In the genomic region with DNA sequence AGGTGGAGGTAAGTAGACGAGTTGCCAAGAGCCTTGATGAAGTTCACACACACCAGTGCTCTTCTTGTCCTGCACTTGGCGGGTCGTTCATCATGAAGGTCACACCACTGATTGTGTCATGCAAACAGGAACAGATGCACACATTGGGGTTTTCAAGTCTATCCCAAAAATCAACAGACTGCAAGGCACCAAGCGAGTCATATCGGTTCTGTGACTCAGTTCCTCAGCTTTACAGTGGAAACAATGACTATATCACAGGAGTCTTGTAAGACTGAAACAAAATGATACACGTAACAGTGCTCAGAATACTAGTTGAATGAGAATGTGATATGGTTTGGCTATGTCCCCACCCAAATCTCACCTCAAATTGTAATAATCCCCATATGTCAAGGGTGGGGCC, we compare ENCODE assay signal across 12 cellular contexts.
DNase-seq lines count a peak whose midpoint lies in the region; ATAC-seq and TF ChIP-seq lines count a peak whose summit lies in the region.
"Had no signal": no experiment of that assay in that cellular context is flagged by ENCODE, and none has a peak within 500 bp of the region (broad histone marks: within the 10 kb centered on the region; RNA-seq: fewer than 3 reads in every experiment).

No MANE protein-coding gene starts in this region.

- H3K4me1 ChIP-seq in upper lobe of right lung = no peaks in the 10 kb centered on the region
- H3K4me1 ChIP-seq: lower lobe of right lung, Peyer's patch had no signal

- H3K36me3 ChIP-seq in upper lobe of right lung = no peaks in the 10 kb centered on the region
- H3K36me3 ChIP-seq: lower lobe of right lung, ovary, Peyer's patch had no signal

- TF ChIP-seq CTCF in GM12865 (IDR thresholded peaks at IDR 0.05; ENCODE audit: insufficient read depth, low read depth, low read length, missing control alignments) (no peak), GM20000 (IDR thresholded peaks at IDR 0.05; ENCODE audit: extremely low read depth, missing control alignments) (no peak), upper lobe of right lung (IDR thresholded peaks at IDR 0.05) (no peak)

- ATAC-seq in GM21619 (IDR thresholded peaks at IDR 0.05; ENCODE audit: unreplicated experiment) = no peak
- no peak for ATAC-seq in upper lobe of right lung
- ATAC-seq: lower lobe of right lung had no signal

- H3K9me3 ChIP-seq in upper lobe of right lung = no peaks in the 10 kb centered on the region
- H3K9me3 ChIP-seq: lower lobe of right lung, ovary, Peyer's patch had no signal

- H3K27me3 ChIP-seq in upper lobe of right lung = no peaks in the 10 kb centered on the region
- H3K27me3 ChIP-seq: ovary, Peyer's patch had no signal

- H3K27ac ChIP-seq in upper lobe of right lung = no peak overlapping the region
- H3K27ac ChIP-seq: dorsolateral prefrontal cortex, lower lobe of right lung, ovary, Peyer's patch had no signal

- no peak overlapping the region for H3K4me3 ChIP-seq in GM12865 (ENCODE audit: low read depth, low read length)
- H3K4me3 ChIP-seq in upper lobe of right lung = no peak overlapping the region
- H3K4me3 ChIP-seq: dorsolateral prefrontal cortex, lower lobe of right lung, ovary, Peyer's patch had no signal

- DNase-seq in AG08396 (ENCODE audit: low spot score) (peak; percentile 27), GM12865 (ENCODE audit: low read depth) (peak; percentile 28), UCSD-AML1 (lab: John Stamatoyannopoulos, UW; ENCODE audit: unreplicated experiment) (no peak), GM20000 (ENCODE audit: low spot score) (no peak), upper lobe of right lung (no peak)
- DNase-seq in activated T-helper 9 cell treated with anti-CD3 and anti-CD28 coated beads, Interleukin-2, amount 50 U/mL, for 16 hours (ENCODE audit: low read depth) = peak; percentile 6
- DNase-seq in stimulated activated CD4-positive, alpha-beta T cell treated with anti-CD3 and anti-CD28 coated beads, Interleukin-15, amount 100 ng/mL, for 24 hours = peak; percentile 57
- DNase-seq: dorsolateral prefrontal cortex, lower lobe of right lung, ovary, Peyer's patch had no signal

- intact Hi-C loops in upper lobe of right lung (cut with DNase I) = no loop called here

Comparison
In these comparisons a context has a peak if more than half of its experiments do, and no peak if none do; other contexts are left out.
1. DNase-seq: peak in AG08396 (single experiment), GM12865 (single experiment), activated T-helper 9 cell treated with anti-CD3 and anti-CD28 coated beads, Interleukin-2, amount 50 U/mL, for 16 hours (single experiment) and stimulated activated CD4-positive, alpha-beta T cell treated with anti-CD3 and anti-CD28 coated beads, Interleukin-15, amount 100 ng/mL, for 24 hours (single experiment); none in UCSD-AML1 (single experiment), GM20000 (single experiment) and upper lobe of right lung (single experiment).